In the genomic region with DNA sequence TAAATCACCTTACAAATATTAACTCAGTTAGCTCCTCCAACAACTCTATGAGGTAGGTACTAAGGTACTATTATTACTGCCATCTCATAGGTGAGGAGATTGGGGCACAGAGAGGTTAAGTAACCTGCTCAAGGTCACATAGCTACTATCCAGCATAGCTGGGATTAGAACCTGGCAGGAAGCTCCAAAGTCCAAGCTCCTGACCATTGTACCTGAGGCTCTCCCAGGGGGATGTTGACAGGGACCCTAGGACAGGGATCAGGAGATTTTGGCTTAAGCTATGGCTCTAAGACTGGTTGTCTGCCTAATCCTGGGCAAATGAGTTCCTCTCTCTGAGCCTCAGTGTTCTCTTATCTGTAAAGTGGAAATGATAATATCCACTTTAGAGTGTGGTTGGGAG, we compare ENCODE assay signal across 1 cellular context.
TF ChIP-seq lines count a peak whose summit lies in the region.

No MANE protein-coding gene starts in this region.

TF ChIP-seq in HepG2, 621 proteins besides CTCF, POLR2A, EP300 and RAD21 (continued from another document and continues in another):
- TF ChIP-seq MTF2 (CRISPR knock-in tag; IDR thresholded peaks at IDR 0.05; ENCODE audit: borderline replicate concordance) (no peak), MEIS1 (CRISPR knock-in tag; IDR thresholded peaks at IDR 0.05; ENCODE audit: borderline replicate concordance) (no peak; the same call in 1 of the 2 replicates), ZNF773 (CRISPR knock-in tag; IDR thresholded peaks at IDR 0.05; ENCODE audit: borderline replicate concordance) (no peak), ZFP1 (CRISPR knock-in tag; IDR thresholded peaks at IDR 0.05) (0 out of 2 replicates have a peak, but pooled peaks have one; percentile 14), ATRX (CRISPR knock-in tag; IDR thresholded peaks at IDR 0.05; ENCODE audit: borderline replicate concordance) (no peak), RAD51 (IDR thresholded peaks at IDR 0.05; ENCODE audit: borderline replicate concordance) (no peak), YY1 (IDR thresholded peaks at IDR 0.05; ENCODE audit: insufficient read depth, insufficient replicate concordance, low read depth, low read length) (no peak), ZNF335 (CRISPR knock-in tag; IDR thresholded peaks at IDR 0.05) (no peak), SCMH1 (CRISPR knock-in tag; IDR thresholded peaks at IDR 0.05; ENCODE audit: borderline replicate concordance) (no peak), NBN (conservative IDR thresholded peaks at IDR 0.05) (no peak), JUND (CRISPR knock-in tag; IDR thresholded peaks at IDR 0.05) (no peak)
- TF ChIP-seq, protein P1, sequence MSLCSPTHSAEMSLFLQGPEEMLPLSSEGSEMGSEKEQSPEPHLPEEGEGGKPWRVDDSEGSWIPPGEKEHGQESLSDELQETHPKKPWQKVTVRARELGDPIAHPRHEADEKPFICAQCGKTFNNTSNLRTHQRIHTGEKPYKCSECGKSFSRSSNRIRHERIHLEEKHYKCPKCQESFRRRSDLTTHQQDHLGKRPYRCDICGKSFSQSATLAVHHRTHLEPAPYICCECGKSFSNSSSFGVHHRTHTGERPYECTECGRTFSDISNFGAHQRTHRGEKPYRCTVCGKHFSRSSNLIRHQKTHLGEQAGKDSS (CRISPR knock-in tag; IDR thresholded peaks at IDR 0.05; ENCODE audit: borderline replicate concordance, low read depth): no peak
- TF ChIP-seq, protein P2, sequence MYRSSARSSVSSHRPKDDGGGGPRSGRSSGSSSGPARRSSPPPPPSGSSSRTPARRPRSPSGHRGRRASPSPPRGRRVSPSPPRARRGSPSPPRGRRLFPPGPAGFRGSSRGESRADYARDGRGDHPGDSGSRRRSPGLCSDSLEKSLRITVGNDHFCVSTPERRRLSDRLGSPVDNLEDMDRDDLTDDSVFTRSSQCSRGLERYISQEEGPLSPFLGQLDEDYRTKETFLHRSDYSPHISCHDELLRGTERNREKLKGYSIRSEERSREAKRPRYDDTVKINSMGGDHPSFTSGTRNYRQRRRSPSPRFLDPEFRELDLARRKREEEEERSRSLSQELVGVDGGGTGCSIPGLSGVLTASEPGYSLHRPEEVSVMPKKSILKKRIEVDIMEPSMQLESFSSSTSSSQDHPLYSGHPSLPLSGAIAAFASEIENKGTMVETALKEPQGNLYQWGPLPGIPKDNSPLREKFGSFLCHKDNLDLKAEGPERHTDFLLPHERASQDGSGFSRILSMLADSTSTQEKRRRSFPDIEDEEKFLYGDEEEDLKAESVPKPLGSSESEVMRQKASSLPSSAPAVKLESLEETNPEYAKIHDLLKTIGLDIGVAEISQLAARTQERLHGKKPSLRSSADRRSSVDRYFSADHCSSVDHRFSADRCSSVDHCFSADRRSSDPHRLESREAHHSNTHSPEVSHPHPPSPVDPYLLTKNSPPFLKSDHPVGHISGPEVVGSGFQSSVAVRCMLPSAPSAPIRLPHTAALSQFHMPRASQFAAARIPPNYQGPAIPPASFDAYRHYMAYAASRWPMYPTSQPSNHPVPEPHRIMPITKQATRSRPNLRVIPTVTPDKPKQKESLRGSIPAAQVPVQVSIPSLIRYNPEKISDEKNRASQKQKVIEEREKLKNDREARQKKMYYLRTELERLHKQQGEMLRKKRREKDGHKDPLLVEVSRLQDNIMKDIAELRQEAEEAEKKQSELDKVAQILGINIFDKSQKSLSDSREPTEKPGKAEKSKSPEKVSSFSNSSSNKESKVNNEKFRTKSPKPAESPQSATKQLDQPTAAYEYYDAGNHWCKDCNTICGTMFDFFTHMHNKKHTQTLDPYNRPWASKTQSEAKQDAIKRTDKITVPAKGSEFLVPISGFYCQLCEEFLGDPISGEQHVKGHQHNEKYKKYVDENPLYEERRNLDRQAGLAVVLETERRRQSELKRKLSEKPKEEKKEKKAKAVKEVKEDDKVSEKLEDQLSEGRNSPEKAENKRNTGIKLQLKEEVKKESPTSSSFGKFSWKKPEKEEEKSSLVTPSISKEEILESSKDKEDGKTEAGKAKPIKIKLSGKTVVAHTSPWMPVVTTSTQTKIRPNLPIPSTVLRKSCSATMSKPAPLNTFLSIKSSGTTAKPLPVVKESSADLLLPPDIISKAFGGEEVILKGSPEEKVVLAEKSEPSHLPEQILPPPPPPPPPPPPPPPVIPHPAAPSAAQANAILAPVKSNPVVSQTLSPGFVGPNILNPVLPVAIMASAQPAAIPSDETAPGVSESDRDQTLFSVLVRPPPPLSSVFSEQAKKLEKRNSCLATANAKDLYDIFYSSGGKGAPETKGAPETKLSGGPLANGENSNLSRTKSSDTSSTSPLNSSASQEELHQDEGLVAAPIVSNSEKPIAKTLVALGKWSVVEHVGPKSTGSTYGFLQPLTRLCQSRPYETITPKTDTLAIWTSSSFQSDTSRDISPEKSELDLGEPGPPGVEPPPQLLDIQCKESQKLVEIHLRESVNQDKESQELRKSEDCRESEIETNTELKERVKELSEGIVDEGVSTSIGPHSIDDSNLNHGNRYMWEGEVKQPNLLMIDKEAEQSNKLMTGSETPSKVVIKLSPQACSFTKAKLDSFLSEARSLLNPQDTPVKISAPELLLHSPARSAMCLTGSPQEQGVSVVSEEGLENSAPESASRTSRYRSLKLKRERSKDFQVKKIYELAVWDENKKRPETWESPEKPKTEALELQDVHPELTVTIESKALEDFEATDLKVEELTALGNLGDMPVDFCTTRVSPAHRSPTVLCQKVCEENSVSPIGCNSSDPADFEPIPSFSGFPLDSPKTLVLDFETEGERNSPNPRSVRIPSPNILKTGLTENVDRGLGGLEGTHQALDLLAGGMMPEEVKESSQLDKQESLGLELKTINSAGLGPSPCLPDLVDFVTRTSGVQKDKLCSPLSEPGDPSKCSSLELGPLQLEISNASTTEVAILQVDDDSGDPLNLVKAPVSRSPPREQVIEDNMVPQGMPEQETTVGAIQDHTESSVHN (CRISPR knock-in tag; IDR thresholded peaks at IDR 0.05): no peak
- TF ChIP-seq, protein P3, sequence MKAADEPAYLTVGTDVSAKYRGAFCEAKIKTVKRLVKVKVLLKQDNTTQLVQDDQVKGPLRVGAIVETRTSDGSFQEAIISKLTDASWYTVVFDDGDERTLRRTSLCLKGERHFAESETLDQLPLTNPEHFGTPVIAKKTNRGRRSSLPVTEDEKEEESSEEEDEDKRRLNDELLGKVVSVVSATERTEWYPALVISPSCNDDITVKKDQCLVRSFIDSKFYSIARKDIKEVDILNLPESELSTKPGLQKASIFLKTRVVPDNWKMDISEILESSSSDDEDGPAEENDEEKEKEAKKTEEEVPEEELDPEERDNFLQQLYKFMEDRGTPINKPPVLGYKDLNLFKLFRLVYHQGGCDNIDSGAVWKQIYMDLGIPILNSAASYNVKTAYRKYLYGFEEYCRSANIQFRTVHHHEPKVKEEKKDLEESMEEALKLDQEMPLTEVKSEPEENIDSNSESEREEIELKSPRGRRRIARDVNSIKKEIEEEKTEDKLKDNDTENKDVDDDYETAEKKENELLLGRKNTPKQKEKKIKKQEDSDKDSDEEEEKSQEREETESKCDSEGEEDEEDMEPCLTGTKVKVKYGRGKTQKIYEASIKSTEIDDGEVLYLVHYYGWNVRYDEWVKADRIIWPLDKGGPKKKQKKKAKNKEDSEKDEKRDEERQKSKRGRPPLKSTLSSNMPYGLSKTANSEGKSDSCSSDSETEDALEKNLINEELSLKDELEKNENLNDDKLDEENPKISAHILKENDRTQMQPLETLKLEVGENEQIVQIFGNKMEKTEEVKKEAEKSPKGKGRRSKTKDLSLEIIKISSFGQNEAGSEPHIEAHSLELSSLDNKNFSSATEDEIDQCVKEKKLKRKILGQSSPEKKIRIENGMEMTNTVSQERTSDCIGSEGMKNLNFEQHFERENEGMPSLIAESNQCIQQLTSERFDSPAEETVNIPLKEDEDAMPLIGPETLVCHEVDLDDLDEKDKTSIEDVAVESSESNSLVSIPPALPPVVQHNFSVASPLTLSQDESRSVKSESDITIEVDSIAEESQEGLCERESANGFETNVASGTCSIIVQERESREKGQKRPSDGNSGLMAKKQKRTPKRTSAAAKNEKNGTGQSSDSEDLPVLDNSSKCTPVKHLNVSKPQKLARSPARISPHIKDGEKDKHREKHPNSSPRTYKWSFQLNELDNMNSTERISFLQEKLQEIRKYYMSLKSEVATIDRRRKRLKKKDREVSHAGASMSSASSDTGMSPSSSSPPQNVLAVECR (CRISPR knock-in tag; IDR thresholded peaks at IDR 0.05; ENCODE audit: borderline replicate concordance): peak; percentile 53; the same call in 1 of the 2 replicates
- TF ChIP-seq, protein P4, sequence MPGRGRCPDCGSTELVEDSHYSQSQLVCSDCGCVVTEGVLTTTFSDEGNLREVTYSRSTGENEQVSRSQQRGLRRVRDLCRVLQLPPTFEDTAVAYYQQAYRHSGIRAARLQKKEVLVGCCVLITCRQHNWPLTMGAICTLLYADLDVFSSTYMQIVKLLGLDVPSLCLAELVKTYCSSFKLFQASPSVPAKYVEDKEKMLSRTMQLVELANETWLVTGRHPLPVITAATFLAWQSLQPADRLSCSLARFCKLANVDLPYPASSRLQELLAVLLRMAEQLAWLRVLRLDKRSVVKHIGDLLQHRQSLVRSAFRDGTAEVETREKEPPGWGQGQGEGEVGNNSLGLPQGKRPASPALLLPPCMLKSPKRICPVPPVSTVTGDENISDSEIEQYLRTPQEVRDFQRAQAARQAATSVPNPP (CRISPR knock-in tag; IDR thresholded peaks at IDR 0.05): 0 out of 2 replicates have a peak, but pooled peaks have one; percentile 17
- TF ChIP-seq, protein P5, sequence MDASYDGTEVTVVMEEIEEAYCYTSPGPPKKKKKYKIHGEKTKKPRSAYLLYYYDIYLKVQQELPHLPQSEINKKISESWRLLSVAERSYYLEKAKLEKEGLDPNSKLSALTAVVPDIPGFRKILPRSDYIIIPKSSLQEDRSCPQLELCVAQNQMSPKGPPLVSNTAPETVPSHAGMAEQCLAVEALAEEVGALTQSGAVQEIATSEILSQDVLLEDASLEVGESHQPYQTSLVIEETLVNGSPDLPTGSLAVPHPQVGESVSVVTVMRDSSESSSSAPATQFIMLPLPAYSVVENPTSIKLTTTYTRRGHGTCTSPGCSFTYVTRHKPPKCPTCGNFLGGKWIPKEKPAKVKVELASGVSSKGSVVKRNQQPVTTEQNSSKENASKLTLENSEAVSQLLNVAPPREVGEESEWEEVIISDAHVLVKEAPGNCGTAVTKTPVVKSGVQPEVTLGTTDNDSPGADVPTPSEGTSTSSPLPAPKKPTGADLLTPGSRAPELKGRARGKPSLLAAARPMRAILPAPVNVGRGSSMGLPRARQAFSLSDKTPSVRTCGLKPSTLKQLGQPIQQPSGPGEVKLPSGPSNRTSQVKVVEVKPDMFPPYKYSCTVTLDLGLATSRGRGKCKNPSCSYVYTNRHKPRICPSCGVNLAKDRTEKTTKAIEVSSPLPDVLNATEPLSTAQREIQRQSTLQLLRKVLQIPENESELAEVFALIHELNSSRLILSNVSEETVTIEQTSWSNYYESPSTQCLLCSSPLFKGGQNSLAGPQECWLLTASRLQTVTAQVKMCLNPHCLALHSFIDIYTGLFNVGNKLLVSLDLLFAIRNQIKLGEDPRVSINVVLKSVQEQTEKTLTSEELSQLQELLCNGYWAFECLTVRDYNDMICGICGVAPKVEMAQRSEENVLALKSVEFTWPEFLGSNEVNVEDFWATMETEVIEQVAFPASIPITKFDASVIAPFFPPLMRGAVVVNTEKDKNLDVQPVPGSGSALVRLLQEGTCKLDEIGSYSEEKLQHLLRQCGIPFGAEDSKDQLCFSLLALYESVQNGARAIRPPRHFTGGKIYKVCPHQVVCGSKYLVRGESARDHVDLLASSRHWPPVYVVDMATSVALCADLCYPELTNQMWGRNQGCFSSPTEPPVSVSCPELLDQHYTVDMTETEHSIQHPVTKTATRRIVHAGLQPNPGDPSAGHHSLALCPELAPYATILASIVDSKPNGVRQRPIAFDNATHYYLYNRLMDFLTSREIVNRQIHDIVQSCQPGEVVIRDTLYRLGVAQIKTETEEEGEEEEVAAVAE (CRISPR knock-in tag; IDR thresholded peaks at IDR 0.05; ENCODE audit: borderline replicate concordance): no peak; the same call in 1 of the 2 replicates
- TF ChIP-seq, protein P6, sequence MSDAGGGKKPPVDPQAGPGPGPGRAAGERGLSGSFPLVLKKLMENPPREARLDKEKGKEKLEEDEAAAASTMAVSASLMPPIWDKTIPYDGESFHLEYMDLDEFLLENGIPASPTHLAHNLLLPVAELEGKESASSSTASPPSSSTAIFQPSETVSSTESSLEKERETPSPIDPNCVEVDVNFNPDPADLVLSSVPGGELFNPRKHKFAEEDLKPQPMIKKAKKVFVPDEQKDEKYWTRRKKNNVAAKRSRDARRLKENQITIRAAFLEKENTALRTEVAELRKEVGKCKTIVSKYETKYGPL (CRISPR knock-in tag; IDR thresholded peaks at IDR 0.05): no peak
- TF ChIP-seq, protein P7, sequence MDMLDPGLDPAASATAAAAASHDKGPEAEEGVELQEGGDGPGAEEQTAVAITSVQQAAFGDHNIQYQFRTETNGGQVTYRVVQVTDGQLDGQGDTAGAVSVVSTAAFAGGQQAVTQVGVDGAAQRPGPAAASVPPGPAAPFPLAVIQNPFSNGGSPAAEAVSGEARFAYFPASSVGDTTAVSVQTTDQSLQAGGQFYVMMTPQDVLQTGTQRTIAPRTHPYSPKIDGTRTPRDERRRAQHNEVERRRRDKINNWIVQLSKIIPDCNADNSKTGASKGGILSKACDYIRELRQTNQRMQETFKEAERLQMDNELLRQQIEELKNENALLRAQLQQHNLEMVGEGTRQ (IDR thresholded peaks at IDR 0.05; ENCODE audit: low read depth, low read length): no peak
- TF ChIP-seq, protein P7 (CRISPR knock-in tag; IDR thresholded peaks at IDR 0.05; ENCODE audit: borderline replicate concordance): no peak
- TF ChIP-seq, protein P8, sequence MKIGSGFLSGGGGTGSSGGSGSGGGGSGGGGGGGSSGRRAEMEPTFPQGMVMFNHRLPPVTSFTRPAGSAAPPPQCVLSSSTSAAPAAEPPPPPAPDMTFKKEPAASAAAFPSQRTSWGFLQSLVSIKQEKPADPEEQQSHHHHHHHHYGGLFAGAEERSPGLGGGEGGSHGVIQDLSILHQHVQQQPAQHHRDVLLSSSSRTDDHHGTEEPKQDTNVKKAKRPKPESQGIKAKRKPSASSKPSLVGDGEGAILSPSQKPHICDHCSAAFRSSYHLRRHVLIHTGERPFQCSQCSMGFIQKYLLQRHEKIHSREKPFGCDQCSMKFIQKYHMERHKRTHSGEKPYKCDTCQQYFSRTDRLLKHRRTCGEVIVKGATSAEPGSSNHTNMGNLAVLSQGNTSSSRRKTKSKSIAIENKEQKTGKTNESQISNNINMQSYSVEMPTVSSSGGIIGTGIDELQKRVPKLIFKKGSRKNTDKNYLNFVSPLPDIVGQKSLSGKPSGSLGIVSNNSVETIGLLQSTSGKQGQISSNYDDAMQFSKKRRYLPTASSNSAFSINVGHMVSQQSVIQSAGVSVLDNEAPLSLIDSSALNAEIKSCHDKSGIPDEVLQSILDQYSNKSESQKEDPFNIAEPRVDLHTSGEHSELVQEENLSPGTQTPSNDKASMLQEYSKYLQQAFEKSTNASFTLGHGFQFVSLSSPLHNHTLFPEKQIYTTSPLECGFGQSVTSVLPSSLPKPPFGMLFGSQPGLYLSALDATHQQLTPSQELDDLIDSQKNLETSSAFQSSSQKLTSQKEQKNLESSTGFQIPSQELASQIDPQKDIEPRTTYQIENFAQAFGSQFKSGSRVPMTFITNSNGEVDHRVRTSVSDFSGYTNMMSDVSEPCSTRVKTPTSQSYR (CRISPR knock-in tag; IDR thresholded peaks at IDR 0.05; ENCODE audit: borderline replicate concordance): no peak
